8 cellular contexts compared by ENCODE assay signal in genomic region chr16:74601131-74601871, GRCh38. TPM values are rescaled to one million over a fixed set of nuclear protein-coding genes. Genes with fewer than 3 reads are reported as not detected.
DNase-seq lines count a peak whose midpoint lies in the region; ATAC-seq and TF ChIP-seq lines count a peak whose summit lies in the region.

No MANE protein-coding gene starts in this region.

- no peak overlapping the region for H2BK5ac ChIP-seq in neuronal stem cell (ENCODE audit: low read length)

- TF ChIP-seq CTCF in GM06990 (IDR thresholded peaks at IDR 0.05; ENCODE audit: insufficient read depth, low read length, poor library complexity, severe bottlenecking) = no peak

- H3K9me3 ChIP-seq in neuronal stem cell (replicated peaks in 1 of 2; ENCODE audit: control insufficient read depth in 2 of 2, insufficient read depth in 1 of 2, low read depth in 1 of 2, low read length in 2 of 2) = peaks cover 0 to 3% of the 10 kb centered on the region in 2 donors

- no peak overlapping the region for H2AFZ ChIP-seq in neuronal stem cell (ENCODE audit: low read length)

- H2BK12ac ChIP-seq in neuronal stem cell (ENCODE audit: low read length) = no peak overlapping the region

- no peak overlapping the region for H2BK120ac ChIP-seq in neuronal stem cell (ENCODE audit: low read depth, low read length)

- H4K91ac ChIP-seq in neuronal stem cell (ENCODE audit: low read depth, low read length, poor library complexity) = no peak overlapping the region

- no peaks in the 10 kb centered on the region for H3K36me3 ChIP-seq in GM06990 (ENCODE audit: control insufficient read depth, insufficient read depth, low read length)
- H3K36me3 ChIP-seq in neuronal stem cell (replicated peaks in 1 of 2; ENCODE audit: control insufficient read depth in 2 of 2, insufficient read depth in 2 of 2, low read length in 2 of 2) = peaks cover 0 to 20% of the 10 kb centered on the region in 2 donors

- no peak overlapping the region for H3K23ac ChIP-seq in neuronal stem cell (ENCODE audit: low read depth, low read length, poor library complexity)

- H3K14ac ChIP-seq in neuronal stem cell (ENCODE audit: low read length) = no peak overlapping the region

- H3K27ac ChIP-seq in epithelial cell of prostate = peak overlapping the region; percentile 65
- H3K27ac ChIP-seq in neuronal stem cell (replicated peaks; ENCODE audit: low read length) = no peak overlapping the region

- no peak overlapping the region for H2BK15ac ChIP-seq in neuronal stem cell (ENCODE audit: low read length)

- peak; percentile 56 for ATAC-seq in HG03139 (IDR thresholded peaks at IDR 0.05; ENCODE audit: unreplicated experiment)
- no peak for ATAC-seq in GM21717 (IDR thresholded peaks at IDR 0.05; ENCODE audit: unreplicated experiment)
- no peak for ATAC-seq in GM18519 (IDR thresholded peaks at IDR 0.05; ENCODE audit: low FRiP score, unreplicated experiment)
- ATAC-seq in GM19328 (IDR thresholded peaks at IDR 0.05; ENCODE audit: unreplicated experiment) = no peak

- H3K79me1 ChIP-seq in neuronal stem cell (ENCODE audit: low read depth, low read length) = peaks cover 12% of the 10 kb centered on the region

- peak; percentile 40 for DNase-seq in GM06990 (ENCODE audit: extremely low read depth, insufficient read length)
- peak; percentile 51 for DNase-seq in activated CD4-positive, alpha-beta T cell treated with anti-CD3 and anti-CD28 coated beads for 1 hour
- no peak for DNase-seq in epithelial cell of prostate (ENCODE audit: low read depth, low spot score)
- no peak for DNase-seq in neuronal stem cell (ENCODE audit: low spot score)

- WGBS in neuronal stem cell (ENCODE audit: extremely low coverage in 2 of 2, insufficient read length in 2 of 2, insufficient replicate concordance in 1 of 2), 2 donors = no CpG with 5 or more reads among the region's 9 CpGs

- H4K8ac ChIP-seq in neuronal stem cell (ENCODE audit: low read depth, low read length) = no peak overlapping the region

- H3K9ac ChIP-seq in neuronal stem cell (ENCODE audit: low read depth, low read length, poor library complexity) = no peak overlapping the region

- no peak overlapping the region for H3K4me2 ChIP-seq in neuronal stem cell (ENCODE audit: insufficient read depth, low read length, poor library complexity, severe bottlenecking)

- no peak overlapping the region for H3K4ac ChIP-seq in neuronal stem cell (ENCODE audit: low read length)

- no peaks in the 10 kb centered on the region for H3K27me3 ChIP-seq in GM06990 (replicated peaks; ENCODE audit: control insufficient read depth, insufficient read depth, low read length)
- no peaks in the 10 kb centered on the region for H3K27me3 ChIP-seq in neuronal stem cell (ENCODE audit: control insufficient read depth in 3 of 3, insufficient read depth in 3 of 3, low read depth in 1 of 3, low read length in 3 of 3)

- H3K4me3 ChIP-seq in GM06990 (replicated peaks; ENCODE audit: low read depth, low read length) (no peak overlapping the region), neuronal stem cell (ENCODE audit: low read length in 2 of 2) (no peak overlapping the region)

- H2AK5ac ChIP-seq in neuronal stem cell (ENCODE audit: low read depth, low read length) = no peak overlapping the region

- H3K4me1 ChIP-seq in neuronal stem cell (ENCODE audit: control insufficient read depth in 2 of 2, insufficient read depth in 1 of 2, low read depth in 1 of 2, low read length in 2 of 2) = peaks cover 0 to 5% of the 10 kb centered on the region in 2 donors

- no peak overlapping the region for H3K18ac ChIP-seq in neuronal stem cell (ENCODE audit: low read length)

RNA-seq across cellular contexts. Expression of gene GLG1, which starts 5.6 kb away (rescaled TPM):
- polyA plus RNA-seq in neuronal stem cell (2013, experiment 1 of 2) = 53.7 TPM
- 54.8 TPM for polyA plus RNA-seq in neuronal stem cell (2013, experiment 2 of 2)

Comparison
In these comparisons a context has a peak if more than half of its experiments do, and no peak if none do; other contexts are left out.
1. DNase-seq: peak in GM06990 (single experiment) and activated CD4-positive, alpha-beta T cell treated with anti-CD3 and anti-CD28 coated beads for 1 hour (single experiment); none in epithelial cell of prostate (single experiment) and neuronal stem cell (single experiment).